27 cellular contexts compared by ENCODE assay signal in the genomic region with DNA sequence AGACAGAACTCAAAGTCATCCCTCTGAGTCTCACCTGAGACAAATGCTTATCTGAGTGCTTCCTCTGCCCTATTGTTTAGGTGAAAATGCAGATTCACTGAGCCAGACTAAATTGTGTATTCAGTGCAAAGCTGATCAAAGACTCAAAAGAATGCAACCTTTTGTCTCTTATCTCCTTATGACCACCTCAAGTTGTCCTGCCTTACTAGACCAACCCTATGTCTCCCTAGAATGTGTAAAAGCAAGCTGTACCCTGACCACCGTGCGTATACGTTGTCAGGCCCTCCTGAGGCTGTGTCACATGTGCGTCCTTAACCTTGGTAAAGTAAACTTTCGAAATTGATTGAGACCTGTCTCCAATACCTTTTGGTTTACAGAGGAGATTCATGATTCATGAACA.
DNase-seq lines count a peak whose midpoint lies in the region; ATAC-seq, FAIRE-seq and TF ChIP-seq lines count a peak whose summit lies in the region.
"Had no signal": no experiment of that assay in that cellular context is flagged by ENCODE, and none has a peak within 500 bp of the region (broad histone marks: within the 10 kb centered on the region; RNA-seq: fewer than 3 reads in every experiment).

No MANE protein-coding gene starts in this region.

- no peak overlapping the region; the same call in 1 of the 2 replicates for H2AK5ac ChIP-seq in H1 (ENCODE audit: low read depth, low read length)

- intact Hi-C loops in breast epithelium (cut with DNase I; ENCODE audit: low total_unique reads) (no loop called here), MCF 10A (cut with micrococcal nuclease) (no loop called here), left colon (cut with DNase I, micrococcal nuclease) (no loop called here)

- H2AFZ ChIP-seq in H1 (ENCODE audit: low read length): no peak overlapping the region

- H3K14ac ChIP-seq in H1 (ENCODE audit: insufficient read length): no peak overlapping the region

- no peaks in the 10 kb centered on the region for H3K23me2 ChIP-seq in H1 (ENCODE audit: low read depth, low read length)

- peak overlapping the region; percentile 38 for H2BK120ac ChIP-seq in H1 (replicated peaks; ENCODE audit: low read depth, low read length)

- H3K27ac ChIP-seq in breast epithelium (peak overlapping the region; percentile 62 to 76), H1 (ENCODE audit: low read depth, low read length) (no peak overlapping the region), iPS DF 6.9 (ENCODE audit: low read length) (no peak overlapping the region)
- H3K27ac ChIP-seq: 22Rv1, BLaER1 had no signal

- DNase-seq in breast epithelium (ENCODE audit: low spot score in 2 of 2) (no peak), MCF 10A (ENCODE audit: unreplicated experiment) (no peak), H1 (ENCODE audit: low read depth in 1 of 2, low spot score in 2 of 2) (no peak), iPS DF 6.9 (ENCODE audit: low read depth, low spot score) (peak; percentile 27), left colon (no peak), GM12892 (ENCODE audit: insufficient read length) (no peak)
- DNase-seq: ACHN; CD4-positive, alpha-beta T cell; COR-L47; DND-41; H7; Kasumi-1; MG63; NCI-H1436; NCI-H187 treated with DMSO at 0.1 percent for 48 hours; NCI-H2107; NCI-H446 treated with DMSO at 0.1 percent for 48 hours; NCI-H526 treated with DMSO at 0.1 percent for 48 hours; OCI-M1; Right ventricle myocardium superior had no signal

- H3K36me3 ChIP-seq in breast epithelium: no peaks in the 10 kb centered on the region
- H3K36me3 ChIP-seq in H1 (ENCODE audit: control insufficient read depth in 2 of 4, insufficient read depth in 4 of 4, low read length in 3 of 4): no peaks in the 10 kb centered on the region
- no peaks in the 10 kb centered on the region for H3K36me3 ChIP-seq in iPS DF 6.9 (ENCODE audit: control insufficient read depth, insufficient read depth, low read length)
- H3K36me3 ChIP-seq: BLaER1, MG63 had no signal

- no peak overlapping the region for H4K5ac ChIP-seq in H1 (ENCODE audit: insufficient read length, low read depth, low read length)

- H4K8ac ChIP-seq in H1 (ENCODE audit: extremely low read depth, insufficient read depth, low read length): no peak overlapping the region

- no peak overlapping the region for H3K4me3 ChIP-seq in breast epithelium
- H3K4me3 ChIP-seq in H1 (ENCODE audit: extremely low read depth in 1 of 4, insufficient read depth in 2 of 4, low read depth in 3 of 4, low read length in 4 of 4): no peak overlapping the region
- no peak overlapping the region for H3K4me3 ChIP-seq in iPS DF 6.9 (ENCODE audit: low read length)
- H3K4me3 ChIP-seq: BLaER1, MG63 had no signal

- H3K4me1 Mint-ChIP-seq in MCF 10A (ENCODE audit: insufficient read depth, unreplicated experiment): peaks cover 11% of the 10 kb centered on the region

- H3K4me1 ChIP-seq in breast epithelium (no peaks in the 10 kb centered on the region), H1 (replicated peaks in 1 of 4; ENCODE audit: control insufficient read depth in 3 of 4, insufficient read depth in 4 of 4, low read length in 3 of 4) (no peaks in the 10 kb centered on the region), iPS DF 6.9 (ENCODE audit: control insufficient read depth, insufficient read depth, low read length) (peaks cover 1% of the 10 kb centered on the region; the same call in 1 of the 2 replicates)
- H3K4me1 ChIP-seq: BLaER1 had no signal

- FAIRE-seq in H1 (lab: Jason Lieb, UNC) (no peak), GM12892 (lab: Jason Lieb, UNC) (no peak)
- FAIRE-seq: GM12891, GM18507, RCC 7860 had no signal

- no peak overlapping the region for H3K23ac ChIP-seq in H1 (ENCODE audit: insufficient read length)

- no peaks in the 10 kb centered on the region for H3K27me3 ChIP-seq in breast epithelium
- peaks cover 0 to 1% (median 0%) of the 10 kb centered on the region in 4 experiments; a peak in 1 of 7 replicates for H3K27me3 ChIP-seq in H1 (replicated peaks in 1 of 4; ENCODE audit: control insufficient read depth in 3 of 4, extremely low read depth in 1 of 4, insufficient read depth in 3 of 4, low read length in 3 of 4)
- no peaks in the 10 kb centered on the region for H3K27me3 ChIP-seq in iPS DF 6.9 (ENCODE audit: control insufficient read depth, insufficient read depth, low read length)
- H3K27me3 ChIP-seq: BLaER1, MG63 had no signal

- no peak for ATAC-seq in activated CD4-positive, CD25-positive, alpha-beta regulatory T cell treated with anti-CD3 and anti-CD28 coated beads, Interleukin-2, amount 50 U/mL, for 24 hours
- ATAC-seq in left colon (no peak), GM18867 (IDR thresholded peaks at IDR 0.05; ENCODE audit: unreplicated experiment) (no peak)

- H3K79me2 ChIP-seq in H1 (ENCODE audit: control insufficient read depth in 1 of 2, insufficient read depth in 2 of 2, low read length in 2 of 2): no peaks in the 10 kb centered on the region

- no peak for TF ChIP-seq EP300 in H1 (IDR thresholded peaks at IDR 0.05; ENCODE audit: borderline replicate concordance in 1 of 2, low read depth in 2 of 2, low read length in 2 of 2)

- no peaks in the 10 kb centered on the region for H3K79me1 ChIP-seq in H1 (ENCODE audit: low read depth, low read length)

- H3K27me3 Mint-ChIP-seq in MCF 10A (ENCODE audit: insufficient read depth, unreplicated experiment): no peaks in the 10 kb centered on the region
- H3K27me3 Mint-ChIP-seq: CD4-positive, alpha-beta T cell had no signal

- POLR2A ChIA-PET in MCF 10A (lab: Yijun Ruan, JAX) (interaction anchor here (1.1 kb wide), 1 partner anchor 105 kb away, joined by 3 read pairs; no protein-coding TSS in a partner anchor), H1 (lab: Charles Lee; ENCODE audit: partially characterized antibody) (no interaction called here)

- H2BK5ac ChIP-seq in H1 (ENCODE audit: low read depth, low read length): peak overlapping the region; percentile 18; the same call in 1 of the 2 replicates

- no peaks in the 10 kb centered on the region for H3K36me3 Mint-ChIP-seq in MCF 10A (ENCODE audit: insufficient read depth, unreplicated experiment)

- H3K4me3 Mint-ChIP-seq in MCF 10A (ENCODE audit: unreplicated experiment): no peak overlapping the region
- H3K4me3 Mint-ChIP-seq: CD4-positive, alpha-beta T cell had no signal

- H3K4me2 ChIP-seq in H1 (ENCODE audit: insufficient read depth in 1 of 2, low read depth in 2 of 2, low read length in 2 of 2): no peak overlapping the region
- H3K4me2 ChIP-seq: BLaER1 had no signal

- peak overlapping the region; percentile 45; the same call in 1 of the 2 replicates for H2BK12ac ChIP-seq in H1 (ENCODE audit: low read depth, low read length)

- BruUV-seq in MCF 10A (replicated peaks; lab: Mats Ljungman, UMichigan): no TSS peak

- H2BK15ac ChIP-seq in H1 (ENCODE audit: low read length): no peak overlapping the region

- H3K27ac Mint-ChIP-seq in MCF 10A (ENCODE audit: low read depth, unreplicated experiment): no peak overlapping the region
- H3K27ac Mint-ChIP-seq: CD4-positive, alpha-beta T cell had no signal

- H3K18ac ChIP-seq in H1 (ENCODE audit: extremely low read depth, low read length): no peak overlapping the region

- TF ChIP-seq CTCF in breast epithelium (IDR thresholded peaks at IDR 0.05) (no peak), MCF 10A (IDR thresholded peaks at IDR 0.05; ENCODE audit: unreplicated experiment) (no peak), H1 (IDR thresholded peaks at IDR 0.05; ENCODE audit: control extremely low read depth in 1 of 3, insufficient read depth in 1 of 3, low read depth in 1 of 3, low read length in 3 of 3) (no peak)

- no peak overlapping the region for H4K91ac ChIP-seq in H1 (replicated peaks; ENCODE audit: insufficient read length, low read length)

- CTCF ChIA-PET in MCF 10A (lab: Yijun Ruan, JAX): interaction anchor here (0.8 kb wide), 1 partner anchor 262 kb away, joined by 4 read pairs; no protein-coding TSS in a partner anchor
- CTCF ChIA-PET in H1 (lab: Charles Lee; ENCODE audit: partially characterized antibody): interaction anchor here (1.0 kb wide), 1 partner anchor 218 kb away, joined by 3 read pairs; no protein-coding TSS in a partner anchor

- H3K9me3 ChIP-seq in breast epithelium (no peaks in the 10 kb centered on the region), H1 (ENCODE audit: insufficient read depth in 2 of 2, low read depth in 1 of 2, low read length in 1 of 2) (peaks cover 0 to 3% of the 10 kb centered on the region in 2 experiments; a peak in 1 of 4 replicates), iPS DF 6.9 (ENCODE audit: control insufficient read depth, insufficient read depth, low read length) (no peaks in the 10 kb centered on the region)
- H3K9me3 ChIP-seq: MG63 had no signal

- TF ChIP-seq POLR2A in breast epithelium (IDR thresholded peaks at IDR 0.05) (no peak), H1 (IDR thresholded peaks at IDR 0.05; ENCODE audit: control extremely low read depth in 1 of 2, low read depth in 2 of 2, low read length in 2 of 2) (no peak), GM12892 (IDR thresholded peaks at IDR 0.05; ENCODE audit: low read depth, low read length) (no peak)

- whole genome bisulfite sequencing in H1 (ENCODE audit: extremely low coverage in 1 of 2, insufficient coverage in 1 of 2, insufficient read length in 1 of 2, insufficient replicate concordance in 2 of 2, low coverage in 1 of 2, low lambda C conversion rate in 2 of 2, missing lambda C conversion rate in 1 of 2), 2 experiments: 85% methylated on average over 5 of the region's 5 CpGs; no CpG with 5 or more reads in 1 of the 2 experiments
- WGBS in iPS DF 6.9 (ENCODE audit: insufficient coverage, insufficient read length): no CpG with 5 or more reads among the region's 5 CpGs

- no peak overlapping the region for H3K4ac ChIP-seq in H1 (replicated peaks; ENCODE audit: insufficient read length, low read depth, low read length)

- H3K56ac ChIP-seq in H1 (replicated peaks; ENCODE audit: insufficient read length, low read depth, low read length): no peak overlapping the region

- 0 out of 2 replicates have a peak overlapping the region, but pooled peaks have one; percentile 1 for H2BK20ac ChIP-seq in H1 (ENCODE audit: low read length)

- H3K9ac ChIP-seq in H1 (replicated peaks in 1 of 4; ENCODE audit: extremely low read depth in 1 of 4, low read depth in 3 of 4, low read length in 3 of 4): no peak overlapping the region
- H3K9ac ChIP-seq: BLaER1 had no signal

- no peaks in the 10 kb centered on the region for H3K9me3 Mint-ChIP-seq in MCF 10A (ENCODE audit: unreplicated experiment)

- TF ChIP-seq RAD21 in H1 (IDR thresholded peaks at IDR 0.05 in 1 of 2, conservative IDR thresholded peaks at IDR 0.05 in 1 of 2; ENCODE audit: low read depth in 2 of 2, low read length in 2 of 2): no peak

- H4K20me1 ChIP-seq in H1 (replicated peaks in 1 of 2; ENCODE audit: control insufficient read depth in 1 of 2, insufficient read depth in 2 of 2, low read length in 2 of 2): no peaks in the 10 kb centered on the region
- H4K20me1 ChIP-seq: BLaER1 had no signal

TF ChIP-seq in H1, 55 proteins besides CTCF, POLR2A, EP300 and RAD21 (continues in another document):
- TF ChIP-seq SIN3A (conservative IDR thresholded peaks at IDR 0.05 in 1 of 2, IDR thresholded peaks at IDR 0.05 in 1 of 2; ENCODE audit: low read depth in 1 of 2, low read length in 2 of 2): no peak

Comparison
In these comparisons a context has a peak if more than half of its experiments do, and no peak if none do; other contexts are left out.
1. H3K27ac ChIP-seq: peak in breast epithelium (2 of 2); none in H1 (single experiment) and iPS DF 6.9 (single experiment).